Comparison of ENCODE assay signal across 8 cellular contexts in the genomic region with DNA sequence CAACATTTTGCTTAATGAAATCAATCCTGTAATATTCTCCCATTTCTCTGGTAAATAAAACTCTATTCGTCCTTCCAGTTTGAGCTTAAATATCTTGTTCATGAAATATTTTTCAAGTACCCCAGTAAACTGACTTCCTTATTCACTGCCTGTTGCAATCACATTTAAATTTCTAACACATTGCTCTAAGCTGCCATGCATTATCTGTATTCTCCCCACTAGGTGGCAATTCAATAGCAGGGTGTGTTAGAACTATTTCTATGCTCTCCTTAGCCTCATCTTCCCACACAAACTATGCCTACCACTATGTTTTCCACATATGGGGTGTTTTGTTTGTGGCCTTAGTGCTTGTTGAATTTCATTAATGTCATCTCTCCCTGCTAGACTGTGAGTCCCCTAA.
DNase-seq lines count a peak whose midpoint lies in the region; ATAC-seq, FAIRE-seq and TF ChIP-seq lines count a peak whose summit lies in the region.

No MANE protein-coding gene starts in this region.

- H3K9ac ChIP-seq in endothelial cell of umbilical vein (replicated peaks; ENCODE audit: extremely low read depth, insufficient read depth, low read length) = peak overlapping the region; percentile 47

- CTCF ChIA-PET in MCF 10A (lab: Yijun Ruan, JAX) = interaction anchor here (0.6 to 4.1 kb wide), 26 partner anchors 9 to 1223 kb away, joined by 3 to 24 read pairs (median 4); no protein-coding TSS in a partner anchor
- CTCF ChIA-PET in endothelial cell of umbilical vein (lab: Charles Lee) = interaction anchor here (0.7 to 3.0 kb wide), 16 partner anchors 8 to 827 kb away, joined by 3 to 55 read pairs (median 4); no protein-coding TSS in a partner anchor

- no peaks in the 10 kb centered on the region for H3K9me3 ChIP-seq in breast epithelium
- no peaks in the 10 kb centered on the region for H3K9me3 ChIP-seq in endothelial cell of umbilical vein (replicated peaks; ENCODE audit: control insufficient read depth, insufficient read depth, low read length)

- no peaks in the 10 kb centered on the region for H3K4me1 Mint-ChIP-seq in MCF 10A (ENCODE audit: insufficient read depth, unreplicated experiment)
- peaks cover 6% of the 10 kb centered on the region for H3K4me1 Mint-ChIP-seq in neural crest cell

- H4K20me1 ChIP-seq in endothelial cell of umbilical vein (replicated peaks; ENCODE audit: control insufficient read depth, extremely low read depth, insufficient read depth, low read length) = no peaks in the 10 kb centered on the region

- H3K36me3 Mint-ChIP-seq in MCF 10A (ENCODE audit: insufficient read depth, unreplicated experiment) (no peaks in the 10 kb centered on the region), neural crest cell (ENCODE audit: low read depth) (no peaks in the 10 kb centered on the region)

- H3K27ac Mint-ChIP-seq in MCF 10A (ENCODE audit: low read depth, unreplicated experiment) = no peak overlapping the region
- H3K27ac Mint-ChIP-seq in neural crest cell (ENCODE audit: unreplicated experiment) = no peak overlapping the region

- BruUV-seq in MCF 10A (replicated peaks; lab: Mats Ljungman, UMichigan) (no TSS peak), endothelial cell of umbilical vein (replicated peaks; lab: Mats Ljungman, UMichigan) (no TSS peak)

- no peak overlapping the region for H2AFZ ChIP-seq in endothelial cell of umbilical vein (ENCODE audit: low read depth, low read length)

- H3K9me3 Mint-ChIP-seq in MCF 10A (ENCODE audit: unreplicated experiment) (no peaks in the 10 kb centered on the region), neural crest cell (no peaks in the 10 kb centered on the region)

- H3K4me1 ChIP-seq in breast epithelium = no peaks in the 10 kb centered on the region
- H3K4me1 ChIP-seq in endothelial cell of umbilical vein (ENCODE audit: control insufficient read depth, extremely low read depth, insufficient read depth, low read length) = peaks cover 21% of the 10 kb centered on the region

- dilution Hi-C loops in endothelial cell of umbilical vein (cut with MboI; ENCODE audit: extremely low pct_ligation_motif_present, low sequenced_read_pairs) = no loop called here

- intact Hi-C loops in MCF 10A (cut with micrococcal nuclease) = loop anchor here (1.0 to 10.0 kb wide), 4 partner anchors 148 to 919 kb away; no protein-coding TSS in a partner anchor
- intact Hi-C loops in breast epithelium (cut with DNase I; ENCODE audit: low total_unique reads) = no loop called here
- intact Hi-C loops in endothelial cell of umbilical vein (cut with micrococcal nuclease) = loop anchor here (1.0 to 10.0 kb wide), 4 partner anchors 98 to 1221 kb away; no protein-coding TSS in a partner anchor

- TF ChIP-seq CTCF in MCF 10A (IDR thresholded peaks at IDR 0.05; ENCODE audit: unreplicated experiment) = peak; percentile 64
- peak in 1 of 3 donors; percentile 31 for TF ChIP-seq CTCF in breast epithelium (IDR thresholded peaks at IDR 0.05)
- TF ChIP-seq CTCF in endothelial cell of umbilical vein (IDR thresholded peaks at IDR 0.05; ENCODE audit: extremely low read depth in 1 of 2, insufficient read depth in 1 of 2, low read depth in 1 of 2, low read length in 2 of 2) = peak; percentile 58 to 65
- TF ChIP-seq CTCF in neural crest cell (conservative IDR thresholded peaks at IDR 0.05) = peak; percentile 68

- H3K9me1 ChIP-seq in endothelial cell of umbilical vein (replicated peaks; ENCODE audit: control insufficient read depth, extremely low read depth, insufficient read depth, low read length) = no peaks in the 10 kb centered on the region

- no peak overlapping the region for H3K27ac ChIP-seq in breast epithelium
- peak overlapping the region; percentile 45 for H3K27ac ChIP-seq in endothelial cell of umbilical vein (ENCODE audit: insufficient read depth, low read depth, low read length)

- DNase-seq in MCF 10A (ENCODE audit: unreplicated experiment) (peak; percentile 61), breast epithelium (ENCODE audit: low spot score in 2 of 2) (no peak), NCI-H69 (lab: John Stamatoyannopoulos, UW) (peak; percentile 59), endothelial cell of umbilical vein (ENCODE audit: low read depth, low spot score) (peak; percentile 81), neural crest cell (ENCODE audit: low read depth, low spot score) (no peak), activated gamma-delta T cell (lab: John Stamatoyannopoulos, UW) (no peak)
- no peak for DNase-seq in activated effector memory CD4-positive, alpha-beta T cell treated with Interleukin-2 at 50 U/mL for 16 hours

- H3K4me3 ChIP-seq in breast epithelium (no peak overlapping the region), endothelial cell of umbilical vein (replicated peaks in 1 of 3; ENCODE audit: insufficient read depth in 1 of 3, low read depth in 1 of 3, low read length in 3 of 3) (no peak overlapping the region)

- no peaks in the 10 kb centered on the region for H3K36me3 ChIP-seq in breast epithelium
- no peaks in the 10 kb centered on the region for H3K36me3 ChIP-seq in endothelial cell of umbilical vein (ENCODE audit: control insufficient read depth in 2 of 2, extremely low read depth in 1 of 2, insufficient read depth in 2 of 2, low read length in 2 of 2)

- H3K27me3 Mint-ChIP-seq in MCF 10A (ENCODE audit: insufficient read depth, unreplicated experiment) = no peaks in the 10 kb centered on the region
- H3K27me3 Mint-ChIP-seq in neural crest cell (ENCODE audit: low read depth) = no peaks in the 10 kb centered on the region

- TF ChIP-seq POLR2A in breast epithelium (IDR thresholded peaks at IDR 0.05) (no peak), endothelial cell of umbilical vein (IDR thresholded peaks at IDR 0.05; ENCODE audit: low read depth, low read length) (no peak)

- H3K79me2 ChIP-seq in endothelial cell of umbilical vein (ENCODE audit: control insufficient read depth, insufficient read depth, low read length) = no peaks in the 10 kb centered on the region

- H3K4me3 Mint-ChIP-seq in MCF 10A (ENCODE audit: unreplicated experiment) (no peak overlapping the region), neural crest cell (no peak overlapping the region)

- peak; percentile 55 for FAIRE-seq in endothelial cell of umbilical vein (lab: Jason Lieb, UNC)

- POLR2A ChIA-PET in MCF 10A (lab: Yijun Ruan, JAX) (interaction anchor here (1.2 kb wide), 1 partner anchor 604 kb away, joined by 4 read pairs; no protein-coding TSS in a partner anchor), endothelial cell of umbilical vein (lab: Charles Lee) (no interaction called here)

- H3K4me2 ChIP-seq in endothelial cell of umbilical vein (ENCODE audit: insufficient read depth, low read length) = peak overlapping the region; percentile 12

- ATAC-seq in GM21447 (IDR thresholded peaks at IDR 0.05; ENCODE audit: unreplicated experiment) = no peak

- no peaks in the 10 kb centered on the region for H3K27me3 ChIP-seq in breast epithelium
- H3K27me3 ChIP-seq in endothelial cell of umbilical vein (ENCODE audit: control insufficient read depth in 2 of 2, insufficient read depth in 2 of 2, low read length in 2 of 2) = no peaks in the 10 kb centered on the region

TF ChIP-seq in endothelial cell of umbilical vein, 7 proteins besides CTCF, POLR2A, EP300 and RAD21:
- TF ChIP-seq MYC (IDR thresholded peaks at IDR 0.05; ENCODE audit: low read depth, low read length) (no peak), MAX (IDR thresholded peaks at IDR 0.05; ENCODE audit: insufficient read depth, insufficient read length) (no peak), FOS (IDR thresholded peaks at IDR 0.05; ENCODE audit: borderline replicate concordance, insufficient read depth, low read length) (no peak), EZH2 (IDR thresholded peaks at IDR 0.05; ENCODE audit: borderline replicate concordance, low read depth, low read length, severe bottlenecking) (no peak), JUN (IDR thresholded peaks at IDR 0.05; ENCODE audit: borderline replicate concordance, insufficient read depth, insufficient read length, low read depth) (no peak), GATA2 (IDR thresholded peaks at IDR 0.05; ENCODE audit: insufficient read depth, insufficient read length, low read depth, low read length) (no peak), POLR2AphosphoS5 (IDR thresholded peaks at IDR 0.05; ENCODE audit: insufficient read depth, low read depth, low read length) (no peak)
TF ChIP-seq in endothelial cell of umbilical vein: peak in this region for 0.

Comparison
In these comparisons a context has a peak if more than half of its experiments do, and no peak if none do; other contexts are left out.
1. DNase-seq: peak in MCF 10A (single experiment), NCI-H69 (single experiment) and endothelial cell of umbilical vein (single experiment); none in breast epithelium (0 of 2), neural crest cell (single experiment), activated effector memory CD4-positive, alpha-beta T cell treated with Interleukin-2 at 50 U/mL for 16 hours (single experiment) and activated gamma-delta T cell (single experiment).